ENCODE assay signal across 8 cellular contexts in genomic region chr22:46056169-46057041, GRCh38.
DNase-seq lines count a peak whose midpoint lies in the region; ATAC-seq and TF ChIP-seq lines count a peak whose summit lies in the region.

No MANE protein-coding gene starts in this region.

- CTCF ChIA-PET in RWPE1 (lab: Yijun Ruan, JAX), result interaction anchor here (0.7 kb wide), 1 partner anchor 1387 kb away, joined by 3 read pairs; no protein-coding TSS in a partner anchor

- POLR2A ChIA-PET in RWPE1 (lab: Yijun Ruan, JAX; ENCODE audit: low non-redundant PET), result no interaction called here

- H3K36me3 ChIP-seq in psoas muscle (ENCODE audit: insufficient read depth in 1 of 2, low read depth in 1 of 2), result no peaks in the 10 kb centered on the region

- WGBS in psoas muscle, 3 donors, result 8 to 23% (median 11%) methylated on average over 20 to 22 of the region's 22 CpGs

- H3K4me1 ChIP-seq in psoas muscle, result peaks cover 62% of the 10 kb centered on the region

- ATAC-seq in psoas muscle (peak in 3 of 4 donors; percentile 13 to 30 (median 27)), GM21423 (IDR thresholded peaks at IDR 0.05; ENCODE audit: unreplicated experiment) (no peak)

- H3K9me3 ChIP-seq in psoas muscle, result no peaks in the 10 kb centered on the region

- H3K27ac ChIP-seq in RWPE1, result peak overlapping the region; percentile 100
- peak overlapping the region; percentile 99 for H3K27ac ChIP-seq in psoas muscle

- H3K4me3 ChIP-seq in foreskin fibroblast (ENCODE audit: low read depth in 1 of 2, low read length in 2 of 2) (peak overlapping the region; percentile 58 to 63), psoas muscle (peak overlapping the region; percentile 86)

- H3K27me3 ChIP-seq in psoas muscle (ENCODE audit: insufficient read depth in 3 of 3, low read length in 2 of 3), result no peaks in the 10 kb centered on the region

- TF ChIP-seq CTCF in RWPE1 (conservative IDR thresholded peaks at IDR 0.05; ENCODE audit: low read depth) (no peak), foreskin fibroblast (IDR thresholded peaks at IDR 0.05; ENCODE audit: low read depth, low read length) (no peak), psoas muscle (IDR thresholded peaks at IDR 0.05) (no peak)

- DNase-seq in EH (ENCODE audit: low read depth) (peak; percentile 73), RWPE1 (ENCODE audit: low spot score) (no peak), foreskin fibroblast (peak in 1 of 2 donors; percentile 74), psoas muscle (peak in 1 of 2 donors; percentile 74), SK-N-DZ (ENCODE audit: low spot score) (no peak), DMS 273 (lab: John Stamatoyannopoulos, UW; ENCODE audit: unreplicated experiment) (no peak), AG08395 (ENCODE audit: low spot score) (no peak)

- intact Hi-C loops in psoas muscle (cut with DNase I), result no loop called here
